ENCODE assay signal across 1 cellular context in genomic region chr17:17205368-17206148, GRCh38.
TF ChIP-seq lines count a peak whose summit lies in the region.

No MANE protein-coding gene starts in this region.

TF ChIP-seq in GM23338, 12 proteins besides CTCF, POLR2A, EP300 and RAD21 (continued from another document):
- TF ChIP-seq ZNF462 (CRISPR knock-in tag; IDR thresholded peaks at IDR 0.05) (no peak), JUNB (IDR thresholded peaks at IDR 0.05; ENCODE audit: unreplicated experiment) (no peak), EZH2phosphoT487 (IDR thresholded peaks at IDR 0.05; ENCODE audit: unreplicated experiment) (no peak), CREB1 (CRISPR knock-in tag; IDR thresholded peaks at IDR 0.05; ENCODE audit: low read depth) (no peak), NANOG (IDR thresholded peaks at IDR 0.05; ENCODE audit: borderline replicate concordance) (no peak)
